1 cellular context compared by ENCODE assay signal in the genomic region with DNA sequence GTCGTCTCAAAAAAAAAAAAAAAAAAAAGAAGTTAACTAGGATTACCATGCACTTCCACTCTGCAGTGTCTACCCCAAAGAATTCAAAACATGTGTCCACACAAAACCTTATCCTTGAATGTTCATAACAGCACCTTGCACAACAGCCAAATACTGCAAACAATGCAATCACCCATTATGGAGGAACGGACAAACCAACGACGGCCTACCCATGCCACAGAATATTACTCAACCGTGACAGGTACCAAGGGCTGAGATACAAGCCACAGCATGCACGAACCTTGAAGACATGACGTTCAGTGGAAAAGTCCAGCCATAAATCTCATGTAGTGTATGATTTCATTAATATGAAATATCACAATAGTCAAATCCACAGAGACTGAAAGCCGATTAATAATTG.
TF ChIP-seq lines count a peak whose summit lies in the region.

No MANE protein-coding gene starts in this region.

TF ChIP-seq in GM12891, 5 proteins besides CTCF, POLR2A, EP300 and RAD21:
- no peak for TF ChIP-seq TAF1 (IDR thresholded peaks at IDR 0.05; ENCODE audit: low read depth, low read length)
- TF ChIP-seq POU2F2 (IDR thresholded peaks at IDR 0.05; ENCODE audit: low read depth, low read length), result no peak
- TF ChIP-seq SPI1 (IDR thresholded peaks at IDR 0.05; ENCODE audit: low read depth, low read length), result no peak
- no peak for TF ChIP-seq PAX5 (IDR thresholded peaks at IDR 0.05; ENCODE audit: insufficient read depth, low read length, severe bottlenecking)
- TF ChIP-seq POLR2AphosphoS5 (IDR thresholded peaks at IDR 0.05; ENCODE audit: low read depth, low read length), result no peak
